Comparison of ENCODE assay signal across 8 cellular contexts in the genomic region with DNA sequence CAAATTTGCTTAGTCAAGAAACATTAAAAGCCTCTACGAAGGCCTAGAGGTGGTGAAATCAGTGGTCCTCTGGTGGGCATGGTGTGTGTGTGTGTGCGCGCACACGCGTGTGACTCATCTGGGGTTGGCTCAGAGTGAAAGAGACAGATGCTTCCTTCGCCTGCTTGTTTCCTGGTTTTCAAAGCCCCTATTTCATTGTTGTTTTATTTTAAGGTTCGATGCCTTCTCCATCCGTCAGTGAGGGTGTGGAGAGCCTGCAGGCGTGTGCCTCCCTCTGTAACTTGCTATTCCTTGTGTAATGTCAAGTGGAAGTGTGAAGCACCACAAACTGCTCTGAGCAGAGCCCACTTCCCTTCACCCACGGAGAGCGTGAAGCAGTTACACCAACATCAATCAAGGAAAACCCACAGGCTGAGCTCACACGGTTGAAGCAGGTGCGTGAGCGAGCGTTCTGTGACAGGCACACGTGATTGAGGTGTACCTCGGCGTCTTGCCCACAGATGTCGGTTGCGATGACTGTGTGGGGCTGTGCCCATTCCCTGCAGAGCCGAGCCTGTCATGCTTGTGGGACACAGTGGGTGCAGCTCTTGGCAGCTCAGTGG.
DNase-seq lines count a peak whose midpoint lies in the region; ATAC-seq and TF ChIP-seq lines count a peak whose summit lies in the region.

No MANE protein-coding gene starts in this region.

- no peak overlapping the region for H3K4me3 Mint-ChIP-seq in nephron progenitor cell

- H3K27ac ChIP-seq in prostate gland: no peak overlapping the region

- 80% methylated on average over 21 of the region's 21 CpGs for WGBS in prostate gland

- no peak overlapping the region for H3K4me3 ChIP-seq in prostate gland

- peaks cover 27% of the 10 kb centered on the region for H3K4me1 Mint-ChIP-seq in nephron progenitor cell

- no peaks in the 10 kb centered on the region for H3K27me3 Mint-ChIP-seq in nephron progenitor cell (ENCODE audit: low read depth, poor library complexity)

- H3K9me3 ChIP-seq in prostate gland: no peaks in the 10 kb centered on the region

- no peaks in the 10 kb centered on the region for H3K36me3 ChIP-seq in prostate gland

- H3K36me3 Mint-ChIP-seq in nephron progenitor cell (ENCODE audit: low read depth): peaks cover 84% of the 10 kb centered on the region

- peak; percentile 19 to 31 for ATAC-seq in left cardiac atrium
- ATAC-seq in left ventricle myocardium superior: no peak
- ATAC-seq in HG03432 (IDR thresholded peaks at IDR 0.05; ENCODE audit: unreplicated experiment): peak; percentile 71
- ATAC-seq in HG03439 (IDR thresholded peaks at IDR 0.05; ENCODE audit: unreplicated experiment): no peak

- H3K4me1 ChIP-seq in prostate gland (replicated peaks): no peaks in the 10 kb centered on the region

- DNase-seq in left cardiac atrium (no peak), left ventricle myocardium superior (no peak), nephron progenitor cell (no peak), prostate gland (ENCODE audit: low spot score) (no peak), NCI-H2029 treated with DMSO at 0.1 percent for 48 hours (lab: John Stamatoyannopoulos, UW) (no peak)
- peak; percentile 82 for DNase-seq in activated CD8-positive, alpha-beta memory T cell treated with anti-CD3 and anti-CD28 coated beads, Interleukin-2, amount 50 U/mL, for 48 hours

- peak overlapping the region; percentile 97 for H3K27ac Mint-ChIP-seq in nephron progenitor cell

- no peak for TF ChIP-seq POLR2A in prostate gland (IDR thresholded peaks at IDR 0.05)

- H3K9me3 Mint-ChIP-seq in nephron progenitor cell: no peaks in the 10 kb centered on the region

- no peaks in the 10 kb centered on the region for H3K27me3 ChIP-seq in prostate gland (replicated peaks; ENCODE audit: insufficient read depth)

- intact Hi-C loops in left cardiac atrium (cut with DNase I): no loop called here
- intact Hi-C loops in left ventricle myocardium superior (cut with micrococcal nuclease): no loop called here
- intact Hi-C loops in prostate gland (cut with DNase I): no loop called here

- no peak for TF ChIP-seq CTCF in nephron progenitor cell (IDR thresholded peaks at IDR 0.05)
- TF ChIP-seq CTCF in prostate gland (IDR thresholded peaks at IDR 0.05): no peak

Comparison
In these comparisons a context has a peak if more than half of its experiments do, and no peak if none do; other contexts are left out.
1. ATAC-seq: peak in left cardiac atrium (2 of 2) and HG03432 (single experiment); none in left ventricle myocardium superior (single experiment) and HG03439 (single experiment).